ENCODE assay signal across 16 cellular contexts in genomic region chr10:30171601-30172000, GRCh38.
DNase-seq lines count a peak whose midpoint lies in the region; ATAC-seq, FAIRE-seq and TF ChIP-seq lines count a peak whose summit lies in the region.
"Had no signal": no experiment of that assay in that cellular context is flagged by ENCODE, and none has a peak within 500 bp of the region (broad histone marks: within the 10 kb centered on the region; RNA-seq: fewer than 3 reads in every experiment).

No MANE protein-coding gene starts in this region.

- TF ChIP-seq EP300 in HepG2 (IDR thresholded peaks at IDR 0.05; ENCODE audit: low read depth in 2 of 2, low read length in 2 of 2), result no peak
- TF ChIP-seq EP300 in HepG2 (CRISPR knock-in tag; IDR thresholded peaks at IDR 0.05; ENCODE audit: borderline replicate concordance), result no peak

- H3K9me2 ChIP-seq in PC-3 (replicated peaks; ENCODE audit: low read length), result no peaks in the 10 kb centered on the region

- no peak for TF ChIP-seq POLR2A in HepG2 (IDR thresholded peaks at IDR 0.05; ENCODE audit: insufficient read depth in 1 of 2, low read depth in 2 of 2, low read length in 2 of 2)

- CTCF ChIA-PET in HepG2 (lab: Yijun Ruan, JAX; ENCODE audit: low intra/inter-chr PET ratio, low total read pairs) (no interaction called here), PC-3 (lab: Charles Lee) (no interaction called here)

- no peaks in the 10 kb centered on the region for H3K27me3 ChIP-seq in HepG2 (ENCODE audit: control insufficient read depth in 1 of 2, insufficient read depth in 2 of 2, low read length in 2 of 2)
- H3K27me3 ChIP-seq in PC-3 (ENCODE audit: low read length), result no peaks in the 10 kb centered on the region

- no peaks in the 10 kb centered on the region for H3K79me2 ChIP-seq in HepG2 (ENCODE audit: insufficient read depth, low read length)
- no peaks in the 10 kb centered on the region for H3K79me2 ChIP-seq in PC-3 (ENCODE audit: low read length)

- POLR2A ChIA-PET in HepG2 (lab: Yijun Ruan, JAX), result no interaction called here
- POLR2A ChIA-PET in PC-3 (lab: Charles Lee; ENCODE audit: unreplicated experiment), result no interaction called here

- H3K4me2 ChIP-seq in HepG2 (ENCODE audit: low read depth, low read length) (no peak overlapping the region), PC-3 (ENCODE audit: low read length) (no peak overlapping the region)

- H2AFZ ChIP-seq in HepG2 (ENCODE audit: low read length), result no peak overlapping the region
- H2AFZ ChIP-seq in PC-3 (ENCODE audit: low read length), result no peak overlapping the region

- ATAC-seq in SK-N-SH treated with all-trans-retinoic acid at 6 μM for 48 hours (no peak), HepG2 (no peak), PC-3 (no peak), HG03097 (IDR thresholded peaks at IDR 0.05; ENCODE audit: low FRiP score, unreplicated experiment) (no peak)

- peaks cover 22% of the 10 kb centered on the region for H3K4me1 ChIP-seq in mesodermal cell (ENCODE audit: control insufficient read depth, insufficient read depth, low read length, poor library complexity, severe bottlenecking)
- no peaks in the 10 kb centered on the region for H3K4me1 ChIP-seq in HepG2 (ENCODE audit: insufficient read depth, low read length)
- peaks cover 5% of the 10 kb centered on the region for H3K4me1 ChIP-seq in PC-3 (ENCODE audit: insufficient read depth, low read length)
- H3K4me1 ChIP-seq: HAP-1 had no signal

- no peaks in the 10 kb centered on the region for H3K36me3 ChIP-seq in mesodermal cell (ENCODE audit: control insufficient read depth, insufficient read depth, low read length)
- no peaks in the 10 kb centered on the region for H3K36me3 ChIP-seq in HepG2 (replicated peaks in 1 of 2; ENCODE audit: control insufficient read depth in 1 of 2, insufficient read depth in 2 of 2, low read length in 2 of 2)
- H3K36me3 ChIP-seq in PC-3 (ENCODE audit: low read depth, low read length), result no peaks in the 10 kb centered on the region
- H3K36me3 ChIP-seq: HAP-1 had no signal

- H3K4me3 ChIP-seq in fibroblast of villous mesenchyme (ENCODE audit: low read depth, low read length) (no peak overlapping the region), mesodermal cell (ENCODE audit: extremely low read depth, insufficient read depth, low read length, poor library complexity, severe bottlenecking) (no peak overlapping the region), HepG2 (replicated peaks in 1 of 3; ENCODE audit: insufficient read depth in 1 of 3, low read depth in 2 of 3, low read length in 3 of 3) (no peak overlapping the region), PC-3 (ENCODE audit: low read length) (no peak overlapping the region)
- H3K4me3 ChIP-seq: GM23248, HAP-1 had no signal

- TF ChIP-seq CTCF in fibroblast of villous mesenchyme (IDR thresholded peaks at IDR 0.05; ENCODE audit: insufficient read depth, low read depth, low read length) (no peak), HepG2 (CRISPR knock-in tag; IDR thresholded peaks at IDR 0.05) (no peak), PC-3 (conservative IDR thresholded peaks at IDR 0.05; ENCODE audit: low read depth, low read length) (no peak)

- H3K27ac ChIP-seq in mesodermal cell (ENCODE audit: low read depth, low read length, severe bottlenecking) (peak overlapping the region; percentile 60), HepG2 (ENCODE audit: extremely low read length, insufficient read depth, low read length) (no peak overlapping the region), PC-3 (ENCODE audit: low read length) (no peak overlapping the region)
- H3K27ac ChIP-seq: C4-2B had no signal

- in situ Hi-C loops in HepG2 (cut with HindIII; ENCODE audit: extremely low pct_ligation_motif_present, low pct_unique_long_range_greater_than_20kb), result no loop called here

- peak; percentile 66 for DNase-seq in fibroblast of villous mesenchyme (ENCODE audit: low read depth)
- DNase-seq in HepG2 (ENCODE audit: low spot score), result no peak
- no peak for DNase-seq in NK-92 treated with Interleukin-12 subunit alpha and Interleukin-12 subunit beta, amount 100 ng/mL, for 24 hours (lab: John Stamatoyannopoulos, UW)
- no peak for DNase-seq in PC-3
- DNase-seq: AML-193; CD4-positive, alpha-beta T cell; DMS79 treated with DMSO at 0.1 percent for 48 hours; GF-D8 had no signal

- 72 to 73% methylated on average over 3 of the region's 4 CpGs for WGBS in mesodermal cell (ENCODE audit: insufficient coverage in 2 of 2), 2 experiments
- WGBS in HepG2 (ENCODE audit: low lambda C conversion rate), result 13% methylated on average over 4 of the region's 4 CpGs

- intact Hi-C loops in HepG2 (cut with micrococcal nuclease; ENCODE audit: unreplicated experiment), result no loop called here
- intact Hi-C loops in PC-3 (cut with micrococcal nuclease), result no loop called here

- FAIRE-seq in HepG2 (lab: Jason Lieb, UNC), result no peak
- FAIRE-seq: A204.1, GM19239 had no signal

- H4K20me1 ChIP-seq in HepG2 (ENCODE audit: insufficient read depth, low read length) (no peaks in the 10 kb centered on the region), PC-3 (ENCODE audit: low read length) (no peaks in the 10 kb centered on the region)

- BruUV-seq in HepG2 (replicated peaks; lab: Mats Ljungman, UMichigan), result no TSS peak
- no TSS peak for BruUV-seq in PC-3 (replicated peaks; lab: Mats Ljungman, UMichigan)

- H3K9me3 ChIP-seq in mesodermal cell (ENCODE audit: control insufficient read depth, low read length), result peaks cover 5% of the 10 kb centered on the region
- no peaks in the 10 kb centered on the region for H3K9me3 ChIP-seq in HepG2 (ENCODE audit: low read length)
- H3K9me3 ChIP-seq in PC-3 (ENCODE audit: low read length), result no peaks in the 10 kb centered on the region
- H3K9me3 ChIP-seq: HAP-1 had no signal

- TF ChIP-seq RAD21 in HepG2 (CRISPR knock-in tag; IDR thresholded peaks at IDR 0.05), result no peak

- H3K9ac ChIP-seq in HepG2 (ENCODE audit: insufficient read depth, low read depth, low read length) (no peak overlapping the region), PC-3 (ENCODE audit: low read length) (no peak overlapping the region)

- H3F3A ChIP-seq in PC-3 (ENCODE audit: low read length, unreplicated experiment), result no peaks in the 10 kb centered on the region

TF ChIP-seq in SK-N-SH treated with all-trans-retinoic acid at 6 μM for 48 hours, 23 proteins besides CTCF, POLR2A, EP300 and RAD21 (continues in another document):
- no peak for TF ChIP-seq PATZ1 (CRISPR knock-in tag; IDR thresholded peaks at IDR 0.05; ENCODE audit: borderline replicate concordance)

TF ChIP-seq in HepG2, 621 proteins besides CTCF, POLR2A, EP300 and RAD21:
- TF ChIP-seq ZNF3 (CRISPR knock-in tag; IDR thresholded peaks at IDR 0.05) (no peak), ZC3H4 (CRISPR knock-in tag; IDR thresholded peaks at IDR 0.05; ENCODE audit: borderline replicate concordance) (no peak), TCF12 (IDR thresholded peaks at IDR 0.05) (no peak), TCF12 (CRISPR knock-in tag; IDR thresholded peaks at IDR 0.05) (no peak), ZFP1 (CRISPR knock-in tag; IDR thresholded peaks at IDR 0.05) (no peak), ZBTB1 (CRISPR knock-in tag; IDR thresholded peaks at IDR 0.05; ENCODE audit: borderline replicate concordance) (no peak)
